In genomic region chr2:1795261-1795828, GRCh38 we compare ENCODE assay signal across 19 cellular contexts.
"Had no signal": no experiment of that assay in that cellular context is flagged by ENCODE, and none has a peak within 500 bp of the region (broad histone marks: within the 10 kb centered on the region; RNA-seq: fewer than 3 reads in every experiment).

No MANE protein-coding gene starts in this region.

- DNase-seq: activated CD4-positive, alpha-beta T cell treated with anti-CD3 and anti-CD28 coated beads, Interleukin-2, amount 10 ng/mL, durations not matched to agents 7 days and 5 days; activated CD4-positive, CD25-positive, alpha-beta regulatory T cell; activated CD8-positive, alpha-beta memory T cell treated with anti-CD3 and anti-CD28 coated beads, Interleukin-2, amount 50 U/mL, for 4 hours; activated gamma-delta T cell; activated T-cell treated with anti-CD3 and anti-CD28 coated beads, Interleukin-2, amount 50 U/mL, for 72 hours; caudate nucleus; foreskin keratinocyte; glutamatergic neuron; hippocampal formation; left ventricle myocardium inferior; mammary epithelial cell; right lobe of liver; small intestine; stimulated activated CD4-positive, alpha-beta T cell treated with anti-CD3 and anti-CD28 coated beads, Interleukin-4, amount 100 ng/mL, for 24 hours; T-helper 1 cell; T1000 had no signal

- H3K9me3 ChIP-seq: left ventricle myocardium inferior, right lobe of liver had no signal

- H3K36me3 Mint-ChIP-seq: activated naive CD4-positive, alpha-beta T cell treated with anti-CD3 and anti-CD28 coated beads, Interleukin-2, amount 50 U/mL, for 24 hours; stimulated activated memory B cell treated with anti-CD40 and anti-IgM and Interleukin-4, amounts not matched to agents 10 μg/mL and 1 μg/mL and 100 μg/mL, for 72 hours had no signal

- H3K27me3 ChIP-seq: right lobe of liver had no signal

- H3K4me3 Mint-ChIP-seq: activated CD4-positive, alpha-beta T cell treated with anti-CD3 and anti-CD28 coated beads, Interleukin-2, amount 10 ng/mL, durations not matched to agents 7 days and 5 days; activated naive CD4-positive, alpha-beta T cell treated with anti-CD3 and anti-CD28 coated beads, Interleukin-2, amount 50 U/mL, for 24 hours; activated T-cell treated with anti-CD3 and anti-CD28 coated beads, Interleukin-2, amount 50 U/mL, for 72 hours; neural crest cell; stimulated activated memory B cell treated with anti-CD40 and anti-IgM and Interleukin-4, amounts not matched to agents 10 μg/mL and 1 μg/mL and 100 μg/mL, for 72 hours had no signal

- H3K27ac ChIP-seq: foreskin keratinocyte, left ventricle myocardium inferior, right lobe of liver had no signal

- H3K4me1 ChIP-seq: foreskin keratinocyte, left ventricle myocardium inferior, right lobe of liver had no signal

- H3K9me3 Mint-ChIP-seq: activated CD4-positive, alpha-beta T cell treated with anti-CD3 and anti-CD28 coated beads, Interleukin-2, amount 10 ng/mL, durations not matched to agents 7 days and 5 days; activated naive CD4-positive, alpha-beta T cell treated with anti-CD3 and anti-CD28 coated beads, Interleukin-2, amount 50 U/mL, for 24 hours; activated T-cell treated with anti-CD3 and anti-CD28 coated beads, Interleukin-2, amount 50 U/mL, for 72 hours; neural crest cell; stimulated activated memory B cell treated with anti-CD40 and anti-IgM and Interleukin-4, amounts not matched to agents 10 μg/mL and 1 μg/mL and 100 μg/mL, for 72 hours had no signal

- H3K27me3 Mint-ChIP-seq: activated naive CD4-positive, alpha-beta T cell treated with anti-CD3 and anti-CD28 coated beads, Interleukin-2, amount 50 U/mL, for 24 hours had no signal

- H3K4me1 Mint-ChIP-seq: neural crest cell; stimulated activated memory B cell treated with anti-CD40 and anti-IgM and Interleukin-4, amounts not matched to agents 10 μg/mL and 1 μg/mL and 100 μg/mL, for 72 hours had no signal

- H3K36me3 ChIP-seq: left ventricle myocardium inferior, right lobe of liver had no signal

- H3K4me3 ChIP-seq: left ventricle myocardium inferior, right lobe of liver had no signal

- ATAC-seq: foreskin keratinocyte; right lobe of liver; stimulated activated memory B cell treated with anti-CD40 and anti-IgM and Interleukin-4, amounts not matched to agents 10 μg/mL and 1 μg/mL and 100 μg/mL, for 72 hours had no signal

- H3K27ac Mint-ChIP-seq: activated CD4-positive, alpha-beta T cell treated with anti-CD3 and anti-CD28 coated beads, Interleukin-2, amount 10 ng/mL, durations not matched to agents 7 days and 5 days; activated naive CD4-positive, alpha-beta T cell treated with anti-CD3 and anti-CD28 coated beads, Interleukin-2, amount 50 U/mL, for 24 hours; activated T-cell treated with anti-CD3 and anti-CD28 coated beads, Interleukin-2, amount 50 U/mL, for 72 hours; stimulated activated memory B cell treated with anti-CD40 and anti-IgM and Interleukin-4, amounts not matched to agents 10 μg/mL and 1 μg/mL and 100 μg/mL, for 72 hours had no signal
